7 cellular contexts compared by ENCODE assay signal in genomic region chr6:26043389-26044139, GRCh38. TPM values are rescaled to one million over a fixed set of nuclear protein-coding genes. Genes with fewer than 3 reads are reported as not detected.
A peak's percentile ranks its signal among the peaks of the same experiment; 100 is the strongest.
DNase-seq lines count a peak whose midpoint lies in the region; ATAC-seq and TF ChIP-seq lines count a peak whose summit lies in the region.

No MANE protein-coding gene starts in this region.

- peaks cover 0 to 11% (median 2%) of the 10 kb centered on the region in 4 donors for H3K4me1 ChIP-seq in tibial nerve

- peak; percentile 54 for ATAC-seq in GM18519 (IDR thresholded peaks at IDR 0.05; ENCODE audit: low FRiP score, unreplicated experiment)
- ATAC-seq in HG02981 (IDR thresholded peaks at IDR 0.05; ENCODE audit: unreplicated experiment): peak; percentile 59

- peak in 1 of 2 donors; percentile 99 for TF ChIP-seq EP300 in tibial nerve (IDR thresholded peaks at IDR 0.05)

- no peaks in the 10 kb centered on the region for H3K36me3 ChIP-seq in tibial nerve

- peak; percentile 87 for DNase-seq in NCI-H226
- DNase-seq in activated T-cell treated with anti-CD3 and anti-CD28 coated beads for 4 hours: peak; percentile 40
- peak; percentile 96 to 98 for DNase-seq in erythroblast (lab: John Stamatoyannopoulos, UW)
- peak; percentile 66 for DNase-seq in myocyte (ENCODE audit: low read depth)
- DNase-seq in tibial nerve (ENCODE audit: low spot score in 2 of 2): peak; percentile 57 to 90

- peak overlapping the region; percentile 74 to 95 (median 92) for H3K27ac ChIP-seq in tibial nerve

- peak in 1 of 5 experiments; percentile 35 for TF ChIP-seq CTCF in tibial nerve (IDR thresholded peaks at IDR 0.05)

- WGBS in tibial nerve, 2 donors: 1 to 3% methylated on average over 31 to 32 of the region's 32 CpGs

- peak overlapping the region; percentile 39 to 59 (median 50) for H3K4me3 ChIP-seq in tibial nerve

- H3K9me3 ChIP-seq in tibial nerve: no peaks in the 10 kb centered on the region

- TF ChIP-seq POLR2A in erythroblast (IDR thresholded peaks at IDR 0.05; ENCODE audit: low read length): peak; percentile 99
- TF ChIP-seq POLR2A in tibial nerve (IDR thresholded peaks at IDR 0.05): peak; percentile 96 to 98

- H3K27me3 ChIP-seq in tibial nerve: no peaks in the 10 kb centered on the region

RNA-seq across cellular contexts. Expression of gene HFE, which starts 43.7 kb away (rescaled TPM):
- total RNA-seq in myocyte: 3.5 and 4.4 TPM in 2 replicates
- 17.2 TPM for polyA plus RNA-seq in myocyte (2012)
- total RNA-seq in tibial nerve: 10 to 100 TPM in 2 of 4 donors, 1 to 10 TPM in 2; 5.9 to 11.0 (median 9.0) TPM

Comparison
In these comparisons a context has a peak if more than half of its experiments do, and no peak if none do; other contexts are left out.
1. Peak in every context shown above with its lines: DNase-seq, ATAC-seq, H3K4me3 ChIP-seq and H3K27ac ChIP-seq.
2. DNase-seq: peak in every context shown above with its lines; median percentile 97 in erythroblast; 87 in NCI-H226; 74 in tibial nerve; 66 in myocyte; 40 in activated T-cell treated with anti-CD3 and anti-CD28 coated beads for 4 hours.